ENCODE assay signal across 9 cellular contexts in the genomic region with DNA sequence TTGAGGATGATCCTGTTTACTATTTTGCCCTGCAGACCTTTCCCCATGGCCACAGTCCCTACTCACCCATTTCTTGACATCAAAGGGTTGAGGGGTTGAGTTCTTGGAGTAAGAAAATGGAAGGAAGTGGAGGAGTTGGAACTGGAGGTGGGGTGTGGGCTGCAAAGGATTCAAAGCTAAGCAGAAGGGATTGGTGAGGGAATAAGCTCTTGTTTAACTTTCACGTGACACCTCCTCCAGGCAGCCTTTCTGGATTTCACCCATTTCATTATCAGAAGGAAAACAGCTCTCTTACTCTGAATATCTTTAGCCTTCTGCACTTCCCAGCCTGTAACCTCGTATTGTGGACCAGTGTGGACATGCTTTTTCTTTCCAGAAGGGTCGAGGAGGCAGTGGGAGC. TPM values are rescaled to one million over a fixed set of nuclear protein-coding genes. Genes with fewer than 3 reads are reported as not detected.
DNase-seq lines count a peak whose midpoint lies in the region; ATAC-seq and TF ChIP-seq lines count a peak whose summit lies in the region.
"Had no signal": no experiment of that assay in that cellular context is flagged by ENCODE, and none has a peak within 500 bp of the region (broad histone marks: within the 10 kb centered on the region; RNA-seq: fewer than 3 reads in every experiment).

No MANE protein-coding gene starts in this region.

- H3K4me2 ChIP-seq in hepatocyte: peak overlapping the region; percentile 92

- H3K4me1 ChIP-seq in hepatocyte (ENCODE audit: insufficient read depth): peaks cover 2% of the 10 kb centered on the region

- WGBS in hepatocyte (ENCODE audit: low lambda C conversion rate, missing lambda C conversion rate): 20% methylated on average over 3 of the region's 3 CpGs

- POLR2A ChIA-PET in activated CD4-positive, alpha-beta T cell treated with anti-CD3 and anti-CD28 coated beads, Interleukin-2, amount 10 ng/mL, durations not matched to agents 7 days and 5 days (lab: Charles Lee): interaction anchor here (0.6 kb wide), 2 partner anchors 14 to 464 kb away, joined by 3 to 4 read pairs; a partner anchor contains a TSS

- H3K27me3 Mint-ChIP-seq in activated CD4-positive, alpha-beta T cell treated with anti-CD3 and anti-CD28 coated beads, Interleukin-2, amount 10 ng/mL, durations not matched to agents 7 days and 5 days: no peaks in the 10 kb centered on the region
- H3K27me3 Mint-ChIP-seq in T-helper 17 cell: no peaks in the 10 kb centered on the region
- H3K27me3 Mint-ChIP-seq in stimulated activated naive B cell treated with anti-CD40 and anti-IgM and Interleukin-4, amounts not matched to agents 10 μg/mL and 1 μg/mL and 100 μg/mL, for 72 hours: no peaks in the 10 kb centered on the region

- H3K27ac ChIP-seq in hepatocyte: no peak overlapping the region
- no peak overlapping the region for H3K27ac ChIP-seq in WERI-Rb-1

- H3K36me3 Mint-ChIP-seq in activated CD4-positive, alpha-beta T cell treated with anti-CD3 and anti-CD28 coated beads, Interleukin-2, amount 10 ng/mL, durations not matched to agents 7 days and 5 days (ENCODE audit: low read depth): peaks cover 24% of the 10 kb centered on the region
- H3K36me3 Mint-ChIP-seq in T-helper 17 cell (ENCODE audit: low read depth): peaks cover 6% of the 10 kb centered on the region
- peaks cover 0 to 14% of the 10 kb centered on the region in 2 donors for H3K36me3 Mint-ChIP-seq in stimulated activated naive B cell treated with anti-CD40 and anti-IgM and Interleukin-4, amounts not matched to agents 10 μg/mL and 1 μg/mL and 100 μg/mL, for 72 hours

- H3K36me3 ChIP-seq in hepatocyte (replicated peaks; ENCODE audit: insufficient read depth, low read depth) (no peaks in the 10 kb centered on the region), WERI-Rb-1 (no peaks in the 10 kb centered on the region)

- no peak for TF ChIP-seq CTCF in hepatocyte (IDR thresholded peaks at IDR 0.05; ENCODE audit: poor library complexity)
- no peak for TF ChIP-seq CTCF in WERI-Rb-1 (IDR thresholded peaks at IDR 0.05; ENCODE audit: low read depth, low read length)

- H3K9me3 Mint-ChIP-seq in activated CD4-positive, alpha-beta T cell treated with anti-CD3 and anti-CD28 coated beads, Interleukin-2, amount 10 ng/mL, durations not matched to agents 7 days and 5 days: no peaks in the 10 kb centered on the region
- H3K9me3 Mint-ChIP-seq in stimulated activated naive B cell treated with anti-CD40 and anti-IgM and Interleukin-4, amounts not matched to agents 10 μg/mL and 1 μg/mL and 100 μg/mL, for 72 hours: no peaks in the 10 kb centered on the region

- no peak overlapping the region for H2AFZ ChIP-seq in hepatocyte

- H3K9me3 ChIP-seq in T-helper 17 cell (ENCODE audit: control insufficient read depth, low read length, poor library complexity, severe bottlenecking) (no peaks in the 10 kb centered on the region), hepatocyte (ENCODE audit: low read depth) (no peaks in the 10 kb centered on the region), WERI-Rb-1 (ENCODE audit: severe bottlenecking) (no peaks in the 10 kb centered on the region)

- H3K9me2 ChIP-seq in hepatocyte (replicated peaks; ENCODE audit: insufficient read depth): no peaks in the 10 kb centered on the region

- peaks cover 69% of the 10 kb centered on the region for H3K4me1 Mint-ChIP-seq in activated CD4-positive, alpha-beta T cell treated with anti-CD3 and anti-CD28 coated beads, Interleukin-2, amount 10 ng/mL, durations not matched to agents 7 days and 5 days
- peaks cover 37% of the 10 kb centered on the region for H3K4me1 Mint-ChIP-seq in T-helper 17 cell
- H3K4me1 Mint-ChIP-seq in stimulated activated naive B cell treated with anti-CD40 and anti-IgM and Interleukin-4, amounts not matched to agents 10 μg/mL and 1 μg/mL and 100 μg/mL, for 72 hours: peaks cover 10 to 13% of the 10 kb centered on the region in 2 donors

- H3K27me3 ChIP-seq in hepatocyte (no peaks in the 10 kb centered on the region), WERI-Rb-1 (ENCODE audit: insufficient read depth, low read depth, severe bottlenecking) (no peaks in the 10 kb centered on the region)

- DNase-seq in activated CD4-positive, alpha-beta T cell treated with anti-CD3 and anti-CD28 coated beads, Interleukin-2, amount 10 ng/mL, durations not matched to agents 7 days and 5 days: no peak
- DNase-seq in activated CD4-positive, alpha-beta T cell treated with anti-CD3 and anti-CD28 coated beads, Interleukin-2, amount 50 U/mL, for 4 hours: no peak
- DNase-seq in T-helper 17 cell: no peak
- no peak for DNase-seq in hepatocyte (ENCODE audit: low spot score)
- no peak for DNase-seq in stimulated activated naive B cell treated with anti-CD40 and anti-IgM and Interleukin-4, amounts not matched to agents 10 μg/mL and 1 μg/mL and 100 μg/mL, for 72 hours
- DNase-seq in activated gamma-delta T cell (lab: John Stamatoyannopoulos, UW): no peak
- no peak for DNase-seq in NAMALWA (ENCODE audit: low spot score)
- no peak for DNase-seq in WERI-Rb-1

- no peaks in the 10 kb centered on the region for H3K79me2 ChIP-seq in hepatocyte

- no peak for ATAC-seq in T-helper 17 cell
- no peak for ATAC-seq in stimulated activated naive B cell treated with anti-CD40 and anti-IgM and Interleukin-4, amounts not matched to agents 10 μg/mL and 1 μg/mL and 100 μg/mL, for 72 hours (replicated peaks)

- peak overlapping the region; percentile 76 for H3K4me3 Mint-ChIP-seq in activated CD4-positive, alpha-beta T cell treated with anti-CD3 and anti-CD28 coated beads, Interleukin-2, amount 10 ng/mL, durations not matched to agents 7 days and 5 days
- H3K4me3 Mint-ChIP-seq in T-helper 17 cell: peak overlapping the region; percentile 79
- peak overlapping the region; percentile 77 to 82 for H3K4me3 Mint-ChIP-seq in stimulated activated naive B cell treated with anti-CD40 and anti-IgM and Interleukin-4, amounts not matched to agents 10 μg/mL and 1 μg/mL and 100 μg/mL, for 72 hours

- H3K4me3 ChIP-seq in hepatocyte (no peak overlapping the region), WERI-Rb-1 (ENCODE audit: low read depth, low read length) (no peak overlapping the region)

- peak overlapping the region; percentile 86 for H3K27ac Mint-ChIP-seq in activated CD4-positive, alpha-beta T cell treated with anti-CD3 and anti-CD28 coated beads, Interleukin-2, amount 10 ng/mL, durations not matched to agents 7 days and 5 days
- no peak overlapping the region for H3K27ac Mint-ChIP-seq in T-helper 17 cell
- no peak overlapping the region for H3K27ac Mint-ChIP-seq in stimulated activated naive B cell treated with anti-CD40 and anti-IgM and Interleukin-4, amounts not matched to agents 10 μg/mL and 1 μg/mL and 100 μg/mL, for 72 hours

- H4K20me1 ChIP-seq in hepatocyte (ENCODE audit: insufficient read depth, poor library complexity, severe bottlenecking): no peaks in the 10 kb centered on the region

- CTCF ChIA-PET in activated CD4-positive, alpha-beta T cell treated with anti-CD3 and anti-CD28 coated beads, Interleukin-2, amount 10 ng/mL, durations not matched to agents 7 days and 5 days (lab: Charles Lee): interaction anchor here (0.6 to 3.2 kb wide), 12 partner anchors 9 to 226 kb away, joined by 3 to 25 read pairs (median 4); a partner anchor contains a TSS

RNA-seq across cellular contexts. Expression of a gene that starts 13.7 kb away (rescaled TPM):
- 10 to 100 TPM; 59.7 to 66.7 TPM for total RNA-seq in activated CD4-positive, alpha-beta T cell treated with anti-CD3 and anti-CD28 coated beads, Interleukin-2, amount 10 ng/mL, durations not matched to agents 7 days and 5 days
- total RNA-seq in T-helper 17 cell: 10 to 100 TPM; 16.4 to 16.5 TPM
- total RNA-seq in hepatocyte: 8.8 and 10.4 TPM in 2 replicates
- polyA plus RNA-seq in hepatocyte: 39.2 and 44.4 TPM in 2 replicates

RNA-seq across cellular contexts. Expression of a gene that starts 15.3 kb away (rescaled TPM):
- total RNA-seq in activated CD4-positive, alpha-beta T cell treated with anti-CD3 and anti-CD28 coated beads, Interleukin-2, amount 10 ng/mL, durations not matched to agents 7 days and 5 days: 1 to 10 TPM; 7.3 to 9.8 TPM
- total RNA-seq in T-helper 17 cell: 1 to 10 TPM; 4.5 to 6.1 TPM
- 12.5 and 13.5 TPM in 2 replicates for total RNA-seq in hepatocyte
- polyA plus RNA-seq in hepatocyte: 11.1 and 16.8 TPM in 2 replicates
- total RNA-seq: myocyte had no signal

RNA-seq across cellular contexts. Expression of a gene that starts 23.9 kb away (rescaled TPM):
- total RNA-seq in activated CD4-positive, alpha-beta T cell treated with anti-CD3 and anti-CD28 coated beads, Interleukin-2, amount 10 ng/mL, durations not matched to agents 7 days and 5 days: 10 to 100 TPM; 17.3 to 18.3 TPM
- total RNA-seq in T-helper 17 cell: 10 to 100 TPM; 12.6 to 14.7 TPM
- 64.2 and 90.0 TPM in 2 replicates for total RNA-seq in hepatocyte
- polyA plus RNA-seq in hepatocyte: 249 and 343 TPM in 2 replicates

RNA-seq across cellular contexts. Expression of a gene that starts 30.2 kb away (rescaled TPM):
- total RNA-seq in activated CD4-positive, alpha-beta T cell treated with anti-CD3 and anti-CD28 coated beads, Interleukin-2, amount 10 ng/mL, durations not matched to agents 7 days and 5 days: not detected
- not detected for total RNA-seq in T-helper 17 cell
- not detected in 2 replicates for total RNA-seq in hepatocyte
- not detected in 2 replicates for polyA plus RNA-seq in hepatocyte
- total RNA-seq: myocyte had no signal

RNA-seq across cellular contexts. Expression of a gene that starts 39.9 kb away (rescaled TPM):
- 1 to 10 TPM; 1.3 to 1.5 TPM for total RNA-seq in activated CD4-positive, alpha-beta T cell treated with anti-CD3 and anti-CD28 coated beads, Interleukin-2, amount 10 ng/mL, durations not matched to agents 7 days and 5 days
- under 1 TPM; 0.31 to 0.70 TPM for total RNA-seq in T-helper 17 cell
- 1.1 and 1.4 TPM in 2 replicates for total RNA-seq in hepatocyte
- polyA plus RNA-seq in hepatocyte: 0.49 and 1.6 TPM in 2 replicates
